ENCODE assay signal across 23 cellular contexts in the genomic region with DNA sequence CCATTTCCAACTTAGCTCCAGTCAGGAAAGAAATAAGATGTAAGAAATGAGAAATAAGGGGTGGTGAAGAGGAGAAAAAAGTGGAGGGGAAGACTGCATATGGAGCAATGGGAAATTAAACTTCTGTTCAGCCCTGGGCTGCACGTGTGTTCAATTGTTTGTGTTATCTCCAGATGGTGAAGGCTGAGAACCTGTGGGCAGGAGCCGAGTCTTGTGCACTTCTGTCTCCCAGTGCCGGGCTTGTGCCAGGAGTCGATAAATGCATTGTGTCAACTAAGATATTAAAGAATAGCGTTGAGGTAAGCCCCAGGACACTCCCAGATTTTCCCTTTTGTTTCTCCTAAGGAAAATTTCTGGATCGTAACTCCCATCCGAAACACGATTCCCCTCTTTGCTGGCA.
DNase-seq lines count a peak whose midpoint lies in the region; ATAC-seq, FAIRE-seq and TF ChIP-seq lines count a peak whose summit lies in the region.
"Had no signal": no experiment of that assay in that cellular context is flagged by ENCODE, and none has a peak within 500 bp of the region (broad histone marks: within the 10 kb centered on the region; RNA-seq: fewer than 3 reads in every experiment).

No MANE protein-coding gene starts in this region.

- TF ChIP-seq CTCF in esophagus muscularis mucosa (IDR thresholded peaks at IDR 0.05) (no peak), pancreas (IDR thresholded peaks at IDR 0.05) (no peak)

- H3K4me1 ChIP-seq in esophagus muscularis mucosa (peaks cover 0 to 2% (median 0%) of the 10 kb centered on the region in 4 donors), pancreas (no peaks in the 10 kb centered on the region)
- H3K4me1 ChIP-seq: BE2C had no signal

- no peak for TF ChIP-seq EP300 in esophagus muscularis mucosa (IDR thresholded peaks at IDR 0.05)

- no peaks in the 10 kb centered on the region for H3K36me3 ChIP-seq in esophagus muscularis mucosa
- no peaks in the 10 kb centered on the region for H3K36me3 ChIP-seq in pancreas
- H3K36me3 ChIP-seq: BE2C; BLaER1 treated with 17β-estradiol and CSF1 and Interleukin-3, amounts not matched to agents 10 nM and 100 nM had no signal

- no peak for FAIRE-seq in pancreas (lab: Jason Lieb, UNC)
- FAIRE-seq: D721Med, G401.6, GM12892 had no signal

- H3K9me3 ChIP-seq in esophagus muscularis mucosa (no peaks in the 10 kb centered on the region), pancreas (no peaks in the 10 kb centered on the region)
- H3K9me3 ChIP-seq: A549; BE2C; BLaER1 treated with 17β-estradiol and CSF1 and Interleukin-3, amounts not matched to agents 10 nM and 100 nM had no signal

- TF ChIP-seq POLR2A in esophagus muscularis mucosa (IDR thresholded peaks at IDR 0.05; ENCODE audit: low read depth): no peak

- H3K27ac ChIP-seq in esophagus muscularis mucosa (replicated peaks in 1 of 4) (no peak overlapping the region), pancreas (peak overlapping the region in 1 of 4 donors; percentile 50)
- H3K27ac ChIP-seq: 22Rv1; A549; BLaER1 treated with 17β-estradiol and CSF1 and Interleukin-3, amounts not matched to agents 10 nM and 100 nM had no signal

- peak; percentile 51 for DNase-seq in DMS 273 (lab: John Stamatoyannopoulos, UW; ENCODE audit: unreplicated experiment)
- peak; percentile 68 for DNase-seq in NCI-H2171 treated with DMSO at 0.1 percent for 48 hours (lab: John Stamatoyannopoulos, UW)
- DNase-seq in esophagus muscularis mucosa (ENCODE audit: extremely low spot score): peak; percentile 31
- DNase-seq in pancreas: peak in 1 of 6 donors; percentile 57
- DNase-seq in A172 (ENCODE audit: low spot score): no peak
- DNase-seq: ACHN; AML-193; BE2C; CD4-positive, alpha-beta T cell; CD8-positive, alpha-beta memory T cell; DMS153; DND-41; GOT3; H7; HCEC 1CT had no signal

- ATAC-seq in pancreas (peak in 3 of 4 donors; percentile 51 to 77 (median 60)), HG03469 (IDR thresholded peaks at IDR 0.05; ENCODE audit: unreplicated experiment) (no peak), HG03457 (IDR thresholded peaks at IDR 0.05; ENCODE audit: unreplicated experiment) (no peak)
- ATAC-seq: A549 had no signal

- intact Hi-C loops in esophagus muscularis mucosa (cut with DNase I): no loop called here
- intact Hi-C loops in pancreas (cut with DNase I): no loop called here

- H3K4me3 ChIP-seq in esophagus muscularis mucosa: no peak overlapping the region
- H3K4me3 ChIP-seq in pancreas: no peak overlapping the region
- H3K4me3 ChIP-seq: A549; BLaER1 treated with 17β-estradiol and CSF1 and Interleukin-3, amounts not matched to agents 10 nM and 100 nM had no signal

- 64% methylated on average over 8 of the region's 8 CpGs for WGBS in esophagus muscularis mucosa
- WGBS in pancreas, 2 donors: 39 to 50% methylated on average over 8 of the region's 8 CpGs

- H3K27me3 ChIP-seq in esophagus muscularis mucosa (peaks cover 0 to 34% (median 0%) of the 10 kb centered on the region in 4 donors), pancreas (no peaks in the 10 kb centered on the region)
- H3K27me3 ChIP-seq: BE2C; BLaER1 treated with 17β-estradiol and CSF1 and Interleukin-3, amounts not matched to agents 10 nM and 100 nM had no signal

Comparison
In these comparisons a context has a peak if more than half of its experiments do, and no peak if none do; other contexts are left out.
1. ATAC-seq: peak in pancreas (3 of 4); none in HG03469 (single experiment) and HG03457 (single experiment).